Comparison of ENCODE assay signal across 19 cellular contexts in genomic region chr4:139968831-139969230, GRCh38.
"Had no signal": no experiment of that assay in that cellular context is flagged by ENCODE, and none has a peak within 500 bp of the region (broad histone marks: within the 10 kb centered on the region; RNA-seq: fewer than 3 reads in every experiment).

No MANE protein-coding gene starts in this region.

- H3K27ac Mint-ChIP-seq: activated naive CD4-positive, alpha-beta T cell treated with anti-CD3 and anti-CD28 coated beads, Interleukin-2, amount 50 U/mL, for 72 hours; dendritic cell treated with granulocyte-macrophage colony-stimulating factor and Interleukin-4, amounts not matched to agents 40 ng/mL and 50 ng/mL, for 4 days; immature natural killer cell; natural killer cell treated with Interleukin-12 subunit alpha and Interleukin-12 subunit beta and Interleukin-15 and Interleukin-18, amount 100 ng/mL, for 72 hours; stimulated activated naive CD8-positive, alpha-beta T cell treated with anti-CD3 and anti-CD28 coated beads, Interleukin-15, Interleukin-2, amounts not matched to agents 100 ng/mL and 50 ng/mL, for 24 hours; T-cell; T-helper 2 cell treated with Interferon-gamma antibody and Interleukin-4, amounts not matched to agents 5 μg/mL and 100 μg/mL, for 36 hours had no signal

- H3K4me1 Mint-ChIP-seq: T-cell had no signal

- H3K9me3 ChIP-seq: transverse colon had no signal

- ATAC-seq: activated naive CD4-positive, alpha-beta T cell treated with anti-CD3 and anti-CD28 coated beads, Interleukin-2, amount 50 U/mL, for 72 hours; foreskin keratinocyte; natural killer cell treated with Interleukin-12 subunit alpha and Interleukin-12 subunit beta and Interleukin-15 and Interleukin-18, amount 100 ng/mL, for 72 hours; right cardiac atrium; T-cell had no signal

- H3K4me1 ChIP-seq: foreskin keratinocyte had no signal

- H2AFZ ChIP-seq: hepatocyte, parathyroid adenoma had no signal

- H3K36me3 Mint-ChIP-seq: activated naive CD4-positive, alpha-beta T cell treated with anti-CD3 and anti-CD28 coated beads, Interleukin-2, amount 50 U/mL, for 72 hours; immature natural killer cell; natural killer cell treated with Interleukin-12 subunit alpha and Interleukin-12 subunit beta and Interleukin-15 and Interleukin-18, amount 100 ng/mL, for 72 hours; T-cell had no signal

- H3K27me3 ChIP-seq: foreskin keratinocyte, hepatocyte, transverse colon had no signal

- H3K4me2 ChIP-seq: hepatocyte had no signal

- H3K27ac ChIP-seq: foreskin keratinocyte, hepatocyte, parathyroid adenoma, transverse colon had no signal

- H3K9ac ChIP-seq: parathyroid adenoma had no signal

- H3K36me3 ChIP-seq: transverse colon had no signal

- H3K4me3 Mint-ChIP-seq: dendritic cell treated with granulocyte-macrophage colony-stimulating factor and Interleukin-4, amounts not matched to agents 40 ng/mL and 50 ng/mL, for 4 days; immature natural killer cell; natural killer cell treated with Interleukin-12 subunit alpha and Interleukin-12 subunit beta and Interleukin-15 and Interleukin-18, amount 100 ng/mL, for 72 hours; stimulated activated naive CD8-positive, alpha-beta T cell treated with anti-CD3 and anti-CD28 coated beads, Interleukin-15, Interleukin-2, amounts not matched to agents 100 ng/mL and 50 ng/mL, for 24 hours; T-cell; T-helper 2 cell treated with Interferon-gamma antibody and Interleukin-4, amounts not matched to agents 5 μg/mL and 100 μg/mL, for 36 hours had no signal

- DNase-seq: activated gamma-delta T cell treated with Interleukin-2 at 50 U/mL for 16 hours; activated T-cell treated with anti-CD3 and anti-CD28 coated beads, Interleukin-2, amount 50 U/mL, for 1 hour; caudate nucleus; effector CD8-positive, alpha-beta T cell; erythroblast; foreskin keratinocyte; glutamatergic neuron; immature natural killer cell; right cardiac atrium; stimulated activated CD4-positive, alpha-beta T cell treated with anti-CD3 and anti-CD28 coated beads, Interleukin-4, amount 100 ng/mL, for 24 hours; T-cell; transverse colon had no signal

- H3K79me2 ChIP-seq: parathyroid adenoma had no signal

- H3K9me3 Mint-ChIP-seq: activated naive CD4-positive, alpha-beta T cell treated with anti-CD3 and anti-CD28 coated beads, Interleukin-2, amount 50 U/mL, for 72 hours; dendritic cell treated with granulocyte-macrophage colony-stimulating factor and Interleukin-4, amounts not matched to agents 40 ng/mL and 50 ng/mL, for 4 days; natural killer cell treated with Interleukin-12 subunit alpha and Interleukin-12 subunit beta and Interleukin-15 and Interleukin-18, amount 100 ng/mL, for 72 hours; stimulated activated naive CD8-positive, alpha-beta T cell treated with anti-CD3 and anti-CD28 coated beads, Interleukin-15, Interleukin-2, amounts not matched to agents 100 ng/mL and 50 ng/mL, for 24 hours; T-cell; T-helper 2 cell treated with Interferon-gamma antibody and Interleukin-4, amounts not matched to agents 5 μg/mL and 100 μg/mL, for 36 hours had no signal

- H3K4me3 ChIP-seq: hepatocyte, transverse colon had no signal
